Comparison of ENCODE assay signal across 14 cellular contexts in the genomic region with DNA sequence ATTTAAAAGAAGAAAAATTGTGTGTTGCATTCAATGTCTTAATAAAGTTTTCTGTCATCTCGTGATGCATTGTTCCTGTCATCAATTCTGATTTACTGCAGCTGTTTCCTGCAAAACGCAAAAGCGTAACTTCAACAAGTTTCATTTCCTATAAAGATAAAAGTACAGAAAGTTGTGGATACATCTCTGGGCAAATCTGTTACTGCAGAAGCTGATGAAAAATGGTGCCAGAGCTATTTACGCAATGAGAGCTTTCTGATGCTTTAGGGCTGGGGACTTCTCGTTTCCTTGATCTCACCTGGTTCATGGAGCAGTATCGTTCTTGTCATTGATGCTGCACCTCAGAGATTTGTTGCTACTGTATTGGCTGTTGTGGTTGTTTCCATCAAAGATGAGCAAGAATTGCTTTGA. TPM values are rescaled to one million over a fixed set of nuclear protein-coding genes. Genes with fewer than 3 reads are reported as not detected.
DNase-seq lines count a peak whose midpoint lies in the region; ATAC-seq lines count a peak whose summit lies in the region.
"Had no signal": no experiment of that assay in that cellular context is flagged by ENCODE, and none has a peak within 500 bp of the region (broad histone marks: within the 10 kb centered on the region; RNA-seq: fewer than 3 reads in every experiment).

No MANE protein-coding gene starts in this region.

- intact Hi-C loops in posterior vena cava (cut with DNase I): no loop called here

- DNase-seq in NAMALWA (ENCODE audit: low spot score) (peak; percentile 84), pons (ENCODE audit: low spot score) (peak; percentile 22), posterior vena cava (ENCODE audit: low spot score) (no peak), NCI-H524 (lab: John Stamatoyannopoulos, UW) (no peak)
- DNase-seq in activated CD4-positive, alpha-beta T cell treated with anti-CD3 and anti-CD28 coated beads for 1 hour: no peak
- DNase-seq in stimulated activated CD4-positive, alpha-beta T cell treated with anti-CD3 and anti-CD28 coated beads, Interleukin-4, amount 100 ng/mL, for 1 hour: no peak
- DNase-seq: activated naive CD8-positive, alpha-beta T cell treated with anti-CD3 and anti-CD28 coated beads, Interleukin-2, amount 10 ng/mL, durations not matched to agents 7 days and 5 days; kidney glomerular epithelial cell; naive thymus-derived CD8-positive, alpha-beta T cell; right lobe of liver had no signal

- ATAC-seq in GM18909 (IDR thresholded peaks at IDR 0.05; ENCODE audit: poor library complexity, unreplicated experiment) (peak; percentile 64), HG02678 (IDR thresholded peaks at IDR 0.05; ENCODE audit: unreplicated experiment) (peak; percentile 74)

RNA-seq across cellular contexts. Expression of gene MS4A12, which starts 15.5 kb away (rescaled TPM):
- not detected for total RNA-seq in posterior vena cava
- total RNA-seq: activated naive CD8-positive, alpha-beta T cell treated with anti-CD3 and anti-CD28 coated beads, Interleukin-2, amount 10 ng/mL, durations not matched to agents 7 days and 5 days; LHCN-M2; naive thymus-derived CD8-positive, alpha-beta T cell; right lobe of liver; temporal lobe had no signal

RNA-seq across cellular contexts. Expression of gene MS4A1, which starts 21.4 kb away (rescaled TPM):
- 1 to 10 TPM; 1.8 to 2.5 TPM for total RNA-seq in posterior vena cava
- total RNA-seq: LHCN-M2, temporal lobe had no signal

RNA-seq across cellular contexts. Expression of gene MS4A13, which starts 38.2 kb away (rescaled TPM):
- total RNA-seq in posterior vena cava: not detected
- total RNA-seq: activated naive CD8-positive, alpha-beta T cell treated with anti-CD3 and anti-CD28 coated beads, Interleukin-2, amount 10 ng/mL, durations not matched to agents 7 days and 5 days; LHCN-M2; naive thymus-derived CD8-positive, alpha-beta T cell; right lobe of liver; temporal lobe had no signal

RNA-seq across cellular contexts. Expression of gene MS4A5, which starts 47.7 kb away (rescaled TPM):
- total RNA-seq in posterior vena cava: not detected
- total RNA-seq: activated naive CD8-positive, alpha-beta T cell treated with anti-CD3 and anti-CD28 coated beads, Interleukin-2, amount 10 ng/mL, durations not matched to agents 7 days and 5 days; LHCN-M2; naive thymus-derived CD8-positive, alpha-beta T cell; right lobe of liver; temporal lobe had no signal

Comparison
In these comparisons a context has a peak if more than half of its experiments do, and no peak if none do; other contexts are left out.
1. DNase-seq: peak in NAMALWA (single experiment) and pons (single experiment); none in posterior vena cava (single experiment), activated CD4-positive, alpha-beta T cell treated with anti-CD3 and anti-CD28 coated beads for 1 hour (single experiment), stimulated activated CD4-positive, alpha-beta T cell treated with anti-CD3 and anti-CD28 coated beads, Interleukin-4, amount 100 ng/mL, for 1 hour (single experiment) and NCI-H524 (0 of 2).